Comparison of ENCODE assay signal across 2 cellular contexts in the genomic region with DNA sequence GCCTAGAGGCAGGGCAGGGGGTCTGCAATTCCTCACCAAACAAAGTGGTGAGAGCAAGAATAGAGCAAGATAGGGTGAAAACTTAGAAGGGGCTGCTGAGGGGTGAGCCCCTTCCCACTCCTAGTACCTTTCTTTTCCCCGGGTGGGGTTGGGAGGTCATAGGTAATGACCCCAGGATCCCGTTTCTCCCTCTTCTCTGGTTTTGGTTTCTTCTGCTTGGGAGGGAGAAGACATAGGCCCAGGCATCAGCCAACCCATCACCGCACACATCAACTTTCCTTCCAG.
TF ChIP-seq lines count a peak whose summit lies in the region.

No MANE protein-coding gene starts in this region.

TF ChIP-seq in HCT116, 20 proteins besides CTCF, POLR2A, EP300 and RAD21:
- TF ChIP-seq, protein P1, sequence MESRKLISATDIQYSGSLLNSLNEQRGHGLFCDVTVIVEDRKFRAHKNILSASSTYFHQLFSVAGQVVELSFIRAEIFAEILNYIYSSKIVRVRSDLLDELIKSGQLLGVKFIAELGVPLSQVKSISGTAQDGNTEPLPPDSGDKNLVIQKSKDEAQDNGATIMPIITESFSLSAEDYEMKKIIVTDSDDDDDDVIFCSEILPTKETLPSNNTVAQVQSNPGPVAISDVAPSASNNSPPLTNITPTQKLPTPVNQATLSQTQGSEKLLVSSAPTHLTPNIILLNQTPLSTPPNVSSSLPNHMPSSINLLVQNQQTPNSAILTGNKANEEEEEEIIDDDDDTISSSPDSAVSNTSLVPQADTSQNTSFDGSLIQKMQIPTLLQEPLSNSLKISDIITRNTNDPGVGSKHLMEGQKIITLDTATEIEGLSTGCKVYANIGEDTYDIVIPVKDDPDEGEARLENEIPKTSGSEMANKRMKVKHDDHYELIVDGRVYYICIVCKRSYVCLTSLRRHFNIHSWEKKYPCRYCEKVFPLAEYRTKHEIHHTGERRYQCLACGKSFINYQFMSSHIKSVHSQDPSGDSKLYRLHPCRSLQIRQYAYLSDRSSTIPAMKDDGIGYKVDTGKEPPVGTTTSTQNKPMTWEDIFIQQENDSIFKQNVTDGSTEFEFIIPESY (IDR thresholded peaks at IDR 0.05; ENCODE audit: extremely low read depth, insufficient replicate concordance, low read length) = no peak
- TF ChIP-seq SP1 (IDR thresholded peaks at IDR 0.05; ENCODE audit: low read depth) = no peak

TF ChIP-seq in WTC11, 78 proteins besides CTCF, POLR2A, EP300 and RAD21:
- TF ChIP-seq CREB1 (CRISPR knock-in tag; IDR thresholded peaks at IDR 0.05) (no peak), ZNF416 (CRISPR knock-in tag; IDR thresholded peaks at IDR 0.05) (no peak), PRRX2 (CRISPR knock-in tag; IDR thresholded peaks at IDR 0.05) (no peak), ZNF423 (CRISPR knock-in tag; IDR thresholded peaks at IDR 0.05) (no peak), FOXP1 (CRISPR knock-in tag; IDR thresholded peaks at IDR 0.05; ENCODE audit: borderline replicate concordance) (no peak), IRF2 (CRISPR knock-in tag; IDR thresholded peaks at IDR 0.05; ENCODE audit: borderline replicate concordance, low read depth) (no peak), ZNF219 (CRISPR knock-in tag; IDR thresholded peaks at IDR 0.05; ENCODE audit: borderline replicate concordance) (no peak), SP1 (CRISPR knock-in tag; conservative IDR thresholded peaks at IDR 0.05) (no peak)
- TF ChIP-seq, protein P2, sequence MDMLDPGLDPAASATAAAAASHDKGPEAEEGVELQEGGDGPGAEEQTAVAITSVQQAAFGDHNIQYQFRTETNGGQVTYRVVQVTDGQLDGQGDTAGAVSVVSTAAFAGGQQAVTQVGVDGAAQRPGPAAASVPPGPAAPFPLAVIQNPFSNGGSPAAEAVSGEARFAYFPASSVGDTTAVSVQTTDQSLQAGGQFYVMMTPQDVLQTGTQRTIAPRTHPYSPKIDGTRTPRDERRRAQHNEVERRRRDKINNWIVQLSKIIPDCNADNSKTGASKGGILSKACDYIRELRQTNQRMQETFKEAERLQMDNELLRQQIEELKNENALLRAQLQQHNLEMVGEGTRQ (CRISPR knock-in tag; IDR thresholded peaks at IDR 0.05) = no peak
- TF ChIP-seq, protein P3, sequence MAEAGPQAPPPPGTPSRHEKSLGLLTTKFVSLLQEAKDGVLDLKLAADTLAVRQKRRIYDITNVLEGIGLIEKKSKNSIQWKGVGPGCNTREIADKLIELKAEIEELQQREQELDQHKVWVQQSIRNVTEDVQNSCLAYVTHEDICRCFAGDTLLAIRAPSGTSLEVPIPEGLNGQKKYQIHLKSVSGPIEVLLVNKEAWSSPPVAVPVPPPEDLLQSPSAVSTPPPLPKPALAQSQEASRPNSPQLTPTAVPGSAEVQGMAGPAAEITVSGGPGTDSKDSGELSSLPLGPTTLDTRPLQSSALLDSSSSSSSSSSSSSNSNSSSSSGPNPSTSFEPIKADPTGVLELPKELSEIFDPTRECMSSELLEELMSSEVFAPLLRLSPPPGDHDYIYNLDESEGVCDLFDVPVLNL (CRISPR knock-in tag; IDR thresholded peaks at IDR 0.05; ENCODE audit: borderline replicate concordance, low read depth) = no peak
- TF ChIP-seq, protein P4, sequence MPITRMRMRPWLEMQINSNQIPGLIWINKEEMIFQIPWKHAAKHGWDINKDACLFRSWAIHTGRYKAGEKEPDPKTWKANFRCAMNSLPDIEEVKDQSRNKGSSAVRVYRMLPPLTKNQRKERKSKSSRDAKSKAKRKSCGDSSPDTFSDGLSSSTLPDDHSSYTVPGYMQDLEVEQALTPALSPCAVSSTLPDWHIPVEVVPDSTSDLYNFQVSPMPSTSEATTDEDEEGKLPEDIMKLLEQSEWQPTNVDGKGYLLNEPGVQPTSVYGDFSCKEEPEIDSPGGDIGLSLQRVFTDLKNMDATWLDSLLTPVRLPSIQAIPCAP (CRISPR knock-in tag; IDR thresholded peaks at IDR 0.05) = no peak
- TF ChIP-seq, protein P5, sequence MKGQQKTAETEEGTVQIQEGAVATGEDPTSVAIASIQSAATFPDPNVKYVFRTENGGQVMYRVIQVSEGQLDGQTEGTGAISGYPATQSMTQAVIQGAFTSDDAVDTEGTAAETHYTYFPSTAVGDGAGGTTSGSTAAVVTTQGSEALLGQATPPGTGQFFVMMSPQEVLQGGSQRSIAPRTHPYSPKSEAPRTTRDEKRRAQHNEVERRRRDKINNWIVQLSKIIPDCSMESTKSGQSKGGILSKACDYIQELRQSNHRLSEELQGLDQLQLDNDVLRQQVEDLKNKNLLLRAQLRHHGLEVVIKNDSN (CRISPR knock-in tag; IDR thresholded peaks at IDR 0.05) = no peak
- TF ChIP-seq, protein P6, sequence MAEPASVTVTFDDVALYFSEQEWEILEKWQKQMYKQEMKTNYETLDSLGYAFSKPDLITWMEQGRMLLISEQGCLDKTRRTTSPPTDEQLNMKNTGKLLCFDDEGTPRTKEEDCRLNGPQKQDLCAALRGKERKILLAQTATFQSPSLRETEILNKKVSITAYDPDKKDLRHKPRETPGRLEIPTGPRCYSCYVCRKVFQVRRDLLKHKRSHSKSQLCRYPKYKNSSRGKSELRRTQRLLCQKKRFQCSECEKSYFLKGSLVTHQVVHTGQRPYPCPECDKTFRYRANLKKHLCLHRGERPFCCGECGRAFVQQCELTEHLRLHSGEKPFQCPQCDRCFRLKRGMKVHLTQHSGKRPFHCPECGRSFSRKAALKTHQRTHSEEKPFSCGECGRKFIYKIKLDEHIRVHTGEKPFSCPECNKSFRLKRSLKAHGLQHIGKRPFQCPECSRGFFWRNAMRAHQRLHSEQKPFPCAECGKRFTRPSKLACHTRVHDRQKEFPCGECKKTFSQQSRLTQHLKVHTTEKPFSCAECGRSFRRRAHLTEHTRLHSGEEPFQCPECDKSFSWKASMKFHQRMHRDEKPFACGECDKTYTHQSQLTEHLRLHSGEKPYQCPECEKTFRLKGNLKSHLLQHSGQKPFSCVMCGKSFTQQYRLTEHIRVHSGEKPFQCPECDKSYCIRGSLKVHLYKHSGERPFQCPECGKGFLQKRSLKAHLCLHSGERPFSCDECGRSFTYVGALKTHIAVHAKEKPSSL (CRISPR knock-in tag; conservative IDR thresholded peaks at IDR 0.05) = no peak
- TF ChIP-seq, protein P7, sequence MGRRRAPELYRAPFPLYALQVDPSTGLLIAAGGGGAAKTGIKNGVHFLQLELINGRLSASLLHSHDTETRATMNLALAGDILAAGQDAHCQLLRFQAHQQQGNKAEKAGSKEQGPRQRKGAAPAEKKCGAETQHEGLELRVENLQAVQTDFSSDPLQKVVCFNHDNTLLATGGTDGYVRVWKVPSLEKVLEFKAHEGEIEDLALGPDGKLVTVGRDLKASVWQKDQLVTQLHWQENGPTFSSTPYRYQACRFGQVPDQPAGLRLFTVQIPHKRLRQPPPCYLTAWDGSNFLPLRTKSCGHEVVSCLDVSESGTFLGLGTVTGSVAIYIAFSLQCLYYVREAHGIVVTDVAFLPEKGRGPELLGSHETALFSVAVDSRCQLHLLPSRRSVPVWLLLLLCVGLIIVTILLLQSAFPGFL (CRISPR knock-in tag; IDR thresholded peaks at IDR 0.05; ENCODE audit: borderline replicate concordance) = no peak
- TF ChIP-seq, protein P8, sequence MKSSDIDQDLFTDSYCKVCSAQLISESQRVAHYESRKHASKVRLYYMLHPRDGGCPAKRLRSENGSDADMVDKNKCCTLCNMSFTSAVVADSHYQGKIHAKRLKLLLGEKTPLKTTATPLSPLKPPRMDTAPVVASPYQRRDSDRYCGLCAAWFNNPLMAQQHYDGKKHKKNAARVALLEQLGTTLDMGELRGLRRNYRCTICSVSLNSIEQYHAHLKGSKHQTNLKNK (CRISPR knock-in tag; IDR thresholded peaks at IDR 0.05) = no peak
